8 cellular contexts compared by ENCODE assay signal in the genomic region with DNA sequence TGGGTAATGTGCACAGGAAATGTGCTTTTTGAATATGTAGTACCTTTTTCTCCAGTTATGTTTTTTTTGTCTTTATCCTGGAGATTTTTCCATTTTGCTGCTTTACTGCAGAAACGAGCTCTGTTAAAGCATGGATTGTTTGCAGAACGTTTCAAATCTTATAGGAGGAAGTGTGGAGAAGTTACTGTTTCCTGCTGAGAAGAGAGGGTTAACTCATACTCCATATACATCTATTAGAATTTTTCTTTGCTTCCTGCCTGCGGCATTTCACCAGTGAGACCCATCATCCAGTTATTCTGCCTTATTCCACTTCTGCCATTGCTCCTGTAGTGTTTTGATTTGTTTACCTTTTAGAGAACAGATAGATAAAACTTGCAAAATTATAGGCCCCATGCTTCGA.
DNase-seq lines count a peak whose midpoint lies in the region; ATAC-seq and TF ChIP-seq lines count a peak whose summit lies in the region.

No MANE protein-coding gene starts in this region.

- no peak for DNase-seq in GM12864 (ENCODE audit: low read depth)
- DNase-seq in NCI-H146 (lab: John Stamatoyannopoulos, UW) = peak; percentile 18
- peak in 1 of 2 donors; percentile 8 for DNase-seq in cardiac fibroblast (ENCODE audit: low read depth in 2 of 2)
- DNase-seq in central memory CD4-positive, alpha-beta T cell = no peak
- DNase-seq in effector CD4-positive, alpha-beta T cell = no peak

- H3K4me3 ChIP-seq in GM12864 (ENCODE audit: low read depth, low read length) (peak overlapping the region; percentile 71), cardiac fibroblast (replicated peaks in 1 of 2; ENCODE audit: low read depth in 2 of 2, low read length in 2 of 2) (peak overlapping the region; percentile 71 to 75), mucosa of stomach (ENCODE audit: low read length) (peak overlapping the region; percentile 98)

- no peaks in the 10 kb centered on the region for H3K27me3 ChIP-seq in mucosa of stomach (ENCODE audit: control insufficient read depth, insufficient read depth, low read length)

- no peaks in the 10 kb centered on the region for H3K9me3 ChIP-seq in mucosa of stomach (ENCODE audit: control insufficient read depth, low read length)

- peaks cover 5% of the 10 kb centered on the region for H3K4me1 ChIP-seq in mucosa of stomach (ENCODE audit: control insufficient read depth, insufficient read depth, low read length)

- H3K36me3 ChIP-seq in mucosa of stomach (ENCODE audit: control insufficient read depth, insufficient read depth, low read length) = no peaks in the 10 kb centered on the region

- H3K9ac ChIP-seq in mucosa of stomach (ENCODE audit: low read length) = peak overlapping the region; percentile 99

- ATAC-seq in HG02852 (IDR thresholded peaks at IDR 0.05; ENCODE audit: unreplicated experiment) = no peak
- no peak for ATAC-seq in HG03565 (IDR thresholded peaks at IDR 0.05; ENCODE audit: unreplicated experiment)

- no peak for TF ChIP-seq CTCF in GM12864 (IDR thresholded peaks at IDR 0.05; ENCODE audit: low read depth, low read length, missing control alignments)
- TF ChIP-seq CTCF in cardiac fibroblast (IDR thresholded peaks at IDR 0.05; ENCODE audit: low read depth, low read length) = no peak
